ENCODE assay signal across 3 cellular contexts in genomic region chr4:183081116-183081469, GRCh38.
TF ChIP-seq lines count a peak whose summit lies in the region.

No MANE protein-coding gene starts in this region.

TF ChIP-seq in SK-N-SH, 30 proteins besides CTCF, POLR2A, EP300 and RAD21 (continued from another document):
- TF ChIP-seq CHD2 (IDR thresholded peaks at IDR 0.05; ENCODE audit: low read length, partially characterized antibody) (no peak), ELF1 (IDR thresholded peaks at IDR 0.05) (no peak), GABPA (IDR thresholded peaks at IDR 0.05; ENCODE audit: low read depth) (no peak), TAF1 (IDR thresholded peaks at IDR 0.05; ENCODE audit: borderline replicate concordance, low read depth, low read length) (no peak), MAX (IDR thresholded peaks at IDR 0.05; ENCODE audit: low read depth) (no peak), MXI1 (IDR thresholded peaks at IDR 0.05; ENCODE audit: low read depth, low read length) (no peak), USF1 (IDR thresholded peaks at IDR 0.05; ENCODE audit: borderline replicate concordance, low read depth) (no peak), SMC3 (IDR thresholded peaks at IDR 0.05; ENCODE audit: low read depth, low read length) (no peak), ZBTB33 (IDR thresholded peaks at IDR 0.05; ENCODE audit: borderline replicate concordance, low read depth) (no peak), FOSL2 (IDR thresholded peaks at IDR 0.05; ENCODE audit: borderline replicate concordance, low read depth) (no peak), RFX5 (IDR thresholded peaks at IDR 0.05; ENCODE audit: low read length) (no peak), GATA2 (CRISPR knock-in tag; IDR thresholded peaks at IDR 0.05) (no peak)

TF ChIP-seq in SK-N-SH treated with all-trans-retinoic acid at 6 μM for 48 hours, 23 proteins besides CTCF, POLR2A, EP300 and RAD21:
- TF ChIP-seq TCF4 (CRISPR knock-in tag; IDR thresholded peaks at IDR 0.05; ENCODE audit: borderline replicate concordance) (no peak), ZC3H10 (CRISPR knock-in tag; IDR thresholded peaks at IDR 0.05) (no peak), GLIS3 (CRISPR knock-in tag; IDR thresholded peaks at IDR 0.05) (no peak)

TF ChIP-seq in HepG2, 621 proteins besides CTCF, POLR2A, EP300 and RAD21 (continued from another document):
- TF ChIP-seq MXD4 (CRISPR knock-in tag; IDR thresholded peaks at IDR 0.05) (0 out of 2 replicates have a peak, but pooled peaks have one; percentile 0), ZBTB10 (CRISPR knock-in tag; IDR thresholded peaks at IDR 0.05; ENCODE audit: borderline replicate concordance) (no peak), ELF3 (CRISPR knock-in tag; IDR thresholded peaks at IDR 0.05) (peak; percentile 34; the same call in 1 of the 2 replicates), ZFP37 (CRISPR knock-in tag; IDR thresholded peaks at IDR 0.05; ENCODE audit: borderline replicate concordance) (no peak)
